ENCODE assay signal across 16 cellular contexts in the genomic region with DNA sequence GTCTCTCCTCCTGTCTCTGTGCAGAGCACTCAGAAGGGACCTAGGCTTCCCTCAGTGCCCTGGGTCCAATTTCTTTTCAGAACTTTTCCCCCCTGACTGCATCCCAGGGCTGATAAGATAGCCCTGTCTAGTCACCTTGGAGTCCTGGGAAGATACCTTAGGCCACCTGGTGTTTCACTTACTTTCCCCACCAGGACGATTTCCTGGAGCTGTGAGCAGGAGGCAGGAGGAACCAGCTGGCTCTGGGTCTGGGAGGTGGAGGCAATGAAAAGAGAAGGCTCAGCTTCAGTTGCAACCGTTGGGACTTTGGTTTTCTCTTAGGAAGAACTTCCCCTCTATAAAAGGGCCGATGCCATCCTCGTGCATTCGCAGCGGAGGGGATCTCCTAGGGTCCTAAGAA. TPM values are rescaled to one million over a fixed set of nuclear protein-coding genes. Genes with fewer than 3 reads are reported as not detected.
"Had no signal": no experiment of that assay in that cellular context is flagged by ENCODE, and none has a peak within 500 bp of the region (broad histone marks: within the 10 kb centered on the region; RNA-seq: fewer than 3 reads in every experiment).

No MANE protein-coding gene starts in this region.

RNA-seq across cellular contexts. Expression of gene CDRT15L2, which starts 12.1 kb away (rescaled TPM):
- total RNA-seq: activated CD4-positive, alpha-beta memory T cell treated with anti-CD3 and anti-CD28 coated beads, Interleukin-2, amount 10 ng/mL, durations not matched to agents 7 days and 5 days; activated CD4-positive, alpha-beta T cell treated with anti-CD3 and anti-CD28 coated beads for 36 hours; activated CD4-positive, alpha-beta T cell treated with anti-CD3 and anti-CD28 coated beads, Interleukin-2, amount 10 ng/mL, durations not matched to agents 7 days and 5 days; activated CD8-positive, alpha-beta memory T cell treated with anti-CD3 and anti-CD28 coated beads, Interleukin-2, amount 10 ng/mL, durations not matched to agents 7 days and 5 days; activated CD8-positive, alpha-beta T cell treated with anti-CD3 and anti-CD28 coated beads, Interleukin-2, amount 10 ng/mL, durations not matched to agents 7 days and 5 days; activated naive CD8-positive, alpha-beta T cell treated with anti-CD3 and anti-CD28 coated beads, Interleukin-2, amount 10 ng/mL, durations not matched to agents 7 days and 5 days; activated T-helper 2 cell treated with anti-CD3 and anti-CD28 coated beads, Interferon-gamma antibody, Interleukin-2, Interleukin-4, amounts not matched to agents 10 μg/mL and 5 μg/mL and 100 μg/mL, durations not matched to agents 14 hours and 24 hours and 36 hours; ascending aorta; bronchial epithelial cell; cardiac muscle cell; T-cell; T-helper 1 cell treated with Interleukin-12 subunit alpha and Interleukin-12 subunit beta and Interleukin-4 antibody, amounts not matched to agents 30 ng/mL and 1 ng/mL, for 36 hours; T-helper 17 cell; T-helper 2 cell treated with Interferon-gamma antibody and Interleukin-4, amounts not matched to agents 100 ng/mL and 5 ng/mL, for 36 hours; WTC11 had no signal
- polyA plus RNA-seq: adipose tissue, cardiac muscle cell had no signal
